In the genomic region with DNA sequence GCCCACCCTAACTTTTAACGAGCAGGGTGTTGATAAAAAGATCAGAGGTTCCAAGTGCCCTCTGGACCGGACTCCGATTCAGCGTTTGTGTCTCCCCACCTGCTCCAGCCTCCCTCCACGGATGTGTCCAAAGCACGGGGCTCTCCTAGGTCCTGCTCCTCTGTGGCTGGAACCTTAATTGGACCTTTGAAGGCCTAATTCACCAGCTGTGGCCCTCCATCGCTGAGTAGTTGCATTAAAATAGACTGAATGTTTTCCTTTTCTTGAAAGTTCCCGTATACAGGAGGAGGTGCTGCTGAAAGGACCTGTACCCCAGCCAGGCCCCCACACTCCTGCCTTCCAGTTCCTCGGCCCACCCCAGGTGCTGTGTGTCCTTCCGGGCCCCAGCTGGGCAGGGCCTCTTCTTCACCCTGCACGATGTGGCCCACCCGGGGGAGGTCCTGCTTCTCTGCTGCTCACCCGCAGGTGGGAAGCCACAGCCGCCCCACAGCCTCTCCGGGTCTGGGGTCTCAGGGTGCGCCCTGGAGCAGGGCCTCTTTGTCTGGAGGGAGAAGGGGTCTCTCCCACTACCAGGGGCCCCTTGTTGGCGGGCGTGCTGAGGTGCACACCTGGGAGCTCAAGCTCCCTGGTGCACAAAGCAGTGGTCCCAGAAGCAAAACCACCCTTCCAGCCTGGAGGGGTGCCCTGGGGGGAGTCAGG, we compare ENCODE assay signal across 15 cellular contexts. TPM values are rescaled to one million over a fixed set of nuclear protein-coding genes. Genes with fewer than 3 reads are reported as not detected.
DNase-seq lines count a peak whose midpoint lies in the region; ATAC-seq, FAIRE-seq and TF ChIP-seq lines count a peak whose summit lies in the region.
"Had no signal": no experiment of that assay in that cellular context is flagged by ENCODE, and none has a peak within 500 bp of the region (broad histone marks: within the 10 kb centered on the region; RNA-seq: fewer than 3 reads in every experiment).

No MANE protein-coding gene starts in this region.

- FAIRE-seq in astrocyte (lab: Jason Lieb, UNC), result no peak
- FAIRE-seq: urothelium cell line had no signal

- H3K4me1 Mint-ChIP-seq in astrocyte (ENCODE audit: low read depth, unreplicated experiment) (no peaks in the 10 kb centered on the region), mesothelial cell of epicardium (peaks cover 14% of the 10 kb centered on the region), HFFc6 (ENCODE audit: low read depth) (peaks cover 5% of the 10 kb centered on the region; the same call in 1 of the 2 replicates)

- peaks cover 11% of the 10 kb centered on the region for H3K79me2 ChIP-seq in astrocyte (ENCODE audit: insufficient read depth, low read length)

- intact Hi-C loops in stomach (cut with DNase I; ENCODE audit: low total_unique reads), result no loop called here

- H3K9ac ChIP-seq in astrocyte (ENCODE audit: low read length), result no peak overlapping the region

- H3K4me3 Mint-ChIP-seq in astrocyte (ENCODE audit: unreplicated experiment) (peak overlapping the region; percentile 71), mesothelial cell of epicardium (peak overlapping the region; percentile 24), HFFc6 (no peak overlapping the region)

- H3K4me2 ChIP-seq in astrocyte (ENCODE audit: low read length), result no peak overlapping the region

- 44 to 57% (median 54%) methylated on average over 11 to 18 of the region's 18 CpGs for WGBS in stomach, 5 donors

- no peak for TF ChIP-seq EP300 in stomach (IDR thresholded peaks at IDR 0.05)

- H4K20me1 ChIP-seq in astrocyte (ENCODE audit: insufficient read depth, low read length), result peaks cover 25% of the 10 kb centered on the region

- H3K27ac Mint-ChIP-seq in astrocyte (ENCODE audit: unreplicated experiment) (no peak overlapping the region), mesothelial cell of epicardium (no peak overlapping the region), HFFc6 (no peak overlapping the region)
- H3K27ac Mint-ChIP-seq: activated CD8-positive, alpha-beta T cell treated with anti-CD3 and anti-CD28 coated beads for 36 hours had no signal

- H3K27me3 ChIP-seq in H7 (ENCODE audit: control insufficient read depth, insufficient read depth, low read length) (no peaks in the 10 kb centered on the region), astrocyte (ENCODE audit: insufficient read depth, low read length) (no peaks in the 10 kb centered on the region), stomach (peaks cover 8 to 61% (median 39%) of the 10 kb centered on the region in 3 donors)

- no peak for TF ChIP-seq POLR2A in stomach (IDR thresholded peaks at IDR 0.05)

- H3K4me3 ChIP-seq in H7 (ENCODE audit: insufficient read depth, low read depth, low read length) (peak overlapping the region; percentile 63; the same call in 1 of the 2 replicates), astrocyte (ENCODE audit: insufficient read depth, low read depth, low read length) (no peak overlapping the region), stomach (no peak overlapping the region)

- no peak for ATAC-seq in HG03520 (IDR thresholded peaks at IDR 0.05; ENCODE audit: unreplicated experiment)

- H3K4me1 ChIP-seq in astrocyte (ENCODE audit: insufficient read depth, low read length) (peaks cover 21% of the 10 kb centered on the region), stomach (peaks cover 29 to 53% (median 41%) of the 10 kb centered on the region in 4 donors)

- no peak overlapping the region for H3K27ac ChIP-seq in astrocyte (ENCODE audit: low read depth, low read length)
- H3K27ac ChIP-seq in stomach, result peak overlapping the region in 3 of 5 donors; percentile 46 to 78 (median 65)
- H3K27ac ChIP-seq: ascending aorta had no signal

- no peak overlapping the region for H2AFZ ChIP-seq in astrocyte (ENCODE audit: low read depth, low read length)

- no peak for DNase-seq in H7
- no peak for DNase-seq in astrocyte (ENCODE audit: low read depth)
- no peak for DNase-seq in mesothelial cell of epicardium (ENCODE audit: low spot score in 2 of 2, unreplicated experiment in 2 of 2)
- no peak for DNase-seq in stomach
- no peak for DNase-seq in UCSD-AML1 (lab: John Stamatoyannopoulos, UW; ENCODE audit: unreplicated experiment)
- no peak for DNase-seq in NCI-H1092 treated with DMSO at 0.1 percent for 48 hours (lab: John Stamatoyannopoulos, UW)
- DNase-seq in HFFc6, result no peak
- DNase-seq: C1 segment of cervical spinal cord had no signal

- H3K36me3 Mint-ChIP-seq in astrocyte (ENCODE audit: low read depth, unreplicated experiment) (peaks cover 4% of the 10 kb centered on the region), mesothelial cell of epicardium (no peaks in the 10 kb centered on the region), HFFc6 (ENCODE audit: low read depth) (no peaks in the 10 kb centered on the region)

- H3K27me3 Mint-ChIP-seq in astrocyte (ENCODE audit: low read depth, unreplicated experiment), result peaks cover 11% of the 10 kb centered on the region
- peaks cover 31% of the 10 kb centered on the region for H3K27me3 Mint-ChIP-seq in mesothelial cell of epicardium (ENCODE audit: low read depth)
- H3K27me3 Mint-ChIP-seq in HFFc6 (ENCODE audit: insufficient read depth), result peaks cover 7% of the 10 kb centered on the region

- no peak for TF ChIP-seq CTCF in astrocyte (IDR thresholded peaks at IDR 0.05; ENCODE audit: insufficient read depth, low read depth, low read length)
- no peak for TF ChIP-seq CTCF in mesothelial cell of epicardium (IDR thresholded peaks at IDR 0.05; ENCODE audit: unreplicated experiment)
- no peak for TF ChIP-seq CTCF in stomach (IDR thresholded peaks at IDR 0.05)
- no peak for TF ChIP-seq CTCF in HFFc6 (IDR thresholded peaks at IDR 0.05)

- H3K9me3 Mint-ChIP-seq in astrocyte (ENCODE audit: unreplicated experiment) (peaks cover 8% of the 10 kb centered on the region), mesothelial cell of epicardium (peaks cover 3% of the 10 kb centered on the region), HFFc6 (no peaks in the 10 kb centered on the region)
- H3K9me3 Mint-ChIP-seq: activated CD8-positive, alpha-beta T cell treated with anti-CD3 and anti-CD28 coated beads for 36 hours had no signal

- H3K36me3 ChIP-seq in H7 (replicated peaks; ENCODE audit: control insufficient read depth, insufficient read depth, low read length) (no peaks in the 10 kb centered on the region), astrocyte (ENCODE audit: insufficient read depth, low read length) (no peaks in the 10 kb centered on the region), stomach (no peaks in the 10 kb centered on the region)
- H3K36me3 ChIP-seq: ascending aorta, heart left ventricle had no signal

- H3K9me3 ChIP-seq in astrocyte (ENCODE audit: insufficient read depth, low read depth, low read length) (peaks cover 3% of the 10 kb centered on the region), stomach (peaks cover 0 to 8% (median 4%) of the 10 kb centered on the region in 4 donors)
- H3K9me3 ChIP-seq: ascending aorta had no signal

RNA-seq across cellular contexts. Expression of gene CACNA1H, which starts 1.3 kb away (rescaled TPM):
- total RNA-seq in H7 (2014; rRNA removed; shearing (Covaris generic)), result 24.8 and 27.3 TPM in 2 replicates
- total RNA-seq in astrocyte (21.7 and 30.5 TPM in 2 replicates), mesothelial cell of epicardium (40.8 to 49.1 TPM (median 41.8 TPM) in 3 replicates), stomach (10 to 100 TPM; 15.8 to 49.6 (median 33.3) TPM)
- polyA plus RNA-seq in stomach, result 10 to 100 TPM in 1 of 3 donors, 1 to 10 TPM in 2; 1.5 to 14.5 (median 4.2) TPM
- under 1 TPM in 2 of 6 experiments, not detected in 4; 0.03 to 0.05 TPM for total RNA-seq in HFFc6 (2021; fragmentation: NEBNext Ultra II Directional; extraction: Animal tissue kit (Norgen Biotek cat#: 25700))

RNA-seq across cellular contexts. Expression of gene C1QTNF8, which starts 55.5 kb away (rescaled TPM):
- total RNA-seq in H7 (2014; rRNA removed; shearing (Covaris generic)), result not detected in 2 replicates
- total RNA-seq in astrocyte, result not detected in 2 replicates
- total RNA-seq in mesothelial cell of epicardium, result 0.20 TPM in 1 of 3 replicates, not detected in the others
- total RNA-seq in stomach, result not detected
- not detected for polyA plus RNA-seq in stomach
- total RNA-seq in HFFc6 (2021; fragmentation: NEBNext Ultra II Directional; extraction: Animal tissue kit (Norgen Biotek cat#: 25700)), result not detected
- total RNA-seq: activated CD8-positive, alpha-beta T cell treated with anti-CD3 and anti-CD28 coated beads for 36 hours; ascending aorta; Daoy; heart left ventricle had no signal
- polyA plus RNA-seq: esophagus, heart left ventricle had no signal

Comparison
In these comparisons a context has a peak if more than half of its experiments do, and no peak if none do; other contexts are left out.
1. RNA of gene CACNA1H, which starts 1.3 kb away (total RNA-seq): 40.8 to 49.1 TPM in mesothelial cell of epicardium, 15.8 to 49.6 TPM in stomach, 24.8 to 27.3 TPM in H7 and 21.7 to 30.5 TPM in astrocyte; 0.03 to 0.05 TPM in HFFc6; every median in the first group is over 10 times any median in the second.